In the genomic region with DNA sequence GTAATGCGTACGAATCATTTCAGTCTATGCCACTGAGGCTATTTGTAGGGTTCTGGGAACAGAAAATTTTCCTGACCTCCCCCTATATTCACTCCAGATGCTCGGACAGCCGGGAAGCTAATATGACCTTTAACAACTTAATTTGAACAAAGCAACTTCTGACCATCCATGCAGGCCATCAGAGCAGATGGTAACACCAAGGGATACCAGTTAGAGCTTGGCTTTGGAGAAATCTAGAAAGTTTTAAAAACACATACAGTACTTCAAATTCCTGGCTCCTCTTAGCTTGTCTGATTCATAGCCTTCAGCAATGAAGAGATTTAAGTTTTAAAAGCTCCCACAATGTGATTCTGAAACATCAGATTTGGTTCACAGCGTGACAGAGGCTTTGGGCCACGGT, we compare ENCODE assay signal across 20 cellular contexts.
A peak's percentile ranks its signal among the peaks of the same experiment; 100 is the strongest.
DNase-seq lines count a peak whose midpoint lies in the region; ATAC-seq and TF ChIP-seq lines count a peak whose summit lies in the region.
"Had no signal": no experiment of that assay in that cellular context is flagged by ENCODE, and none has a peak within 500 bp of the region (broad histone marks: within the 10 kb centered on the region; RNA-seq: fewer than 3 reads in every experiment).

No MANE protein-coding gene starts in this region.

- no peak for TF ChIP-seq CTCF in C4-2B (conservative IDR thresholded peaks at IDR 0.05)
- TF ChIP-seq CTCF in VCaP (conservative IDR thresholded peaks at IDR 0.05) = no peak

- DNase-seq in cerebellum (ENCODE audit: low spot score) (peak; percentile 29), T-helper 2 cell (no peak)
- DNase-seq: AML-193; CD4-positive, alpha-beta memory T cell; CD4-positive, CD25-positive, alpha-beta regulatory T cell; CD8-positive, alpha-beta memory T cell; COR-L47; DMS 273 treated with DMSO at 0.1 percent for 48 hours; DMS153; DMS53; DMS79; DND-41; EL; GF-D8 had no signal

- H3K27ac ChIP-seq in C4-2B = peak overlapping the region; percentile 65
- H3K27ac ChIP-seq in VCaP = peak overlapping the region; percentile 70
- H3K27ac ChIP-seq: 22Rv1; A549; BLaER1 treated with 17β-estradiol and CSF1 and Interleukin-3, amounts not matched to agents 10 nM and 100 nM had no signal

- ATAC-seq in GM21825 (IDR thresholded peaks at IDR 0.05; ENCODE audit: unreplicated experiment) = no peak
- ATAC-seq: A549 had no signal
